Comparison of ENCODE assay signal across 10 cellular contexts in genomic region chr16:57480127-57480753, GRCh38. TPM values are rescaled to one million over a fixed set of nuclear protein-coding genes. Genes with fewer than 3 reads are reported as not detected.
A peak's percentile ranks its signal among the peaks of the same experiment; 100 is the strongest.
DNase-seq lines count a peak whose midpoint lies in the region; ATAC-seq, FAIRE-seq and TF ChIP-seq lines count a peak whose summit lies in the region.
"Had no signal": no experiment of that assay in that cellular context is flagged by ENCODE, and none has a peak within 500 bp of the region (broad histone marks: within the 10 kb centered on the region; RNA-seq: fewer than 3 reads in every experiment).

No MANE protein-coding gene starts in this region.

- H3K4me3 ChIP-seq in brain microvascular endothelial cell (ENCODE audit: low read depth, low read length) (no peak overlapping the region), spleen (peak overlapping the region in 3 of 8 donors; percentile 30 to 58 (median 39))
- H3K4me3 ChIP-seq: GM12878 had no signal

- WGBS in spleen, 5 donors: 61 to 91% (median 72%) methylated on average over 4 to 14 of the region's 14 CpGs

- peak; percentile 39 for DNase-seq in H4 (ENCODE audit: low spot score)
- DNase-seq in brain microvascular endothelial cell: peak; percentile 49
- DNase-seq in kidney glomerular epithelial cell (lab: John Stamatoyannopoulos, UW): peak; percentile 74
- peak; percentile 74 for DNase-seq in spleen
- DNase-seq in cerebellum (ENCODE audit: low spot score): no peak
- no peak for DNase-seq in frontal cortex (ENCODE audit: low spot score in 2 of 2)
- DNase-seq: stimulated activated naive CD4-positive, alpha-beta T cell treated with Interleukin-2 at 50 U/mL for 16 hours had no signal

- H3K4me1 ChIP-seq in spleen: peaks cover 18 to 68% (median 57%) of the 10 kb centered on the region in 6 donors

- H3K27me3 ChIP-seq in brain microvascular endothelial cell (replicated peaks) (no peaks in the 10 kb centered on the region), spleen (replicated peaks in 1 of 7) (peaks cover 0 to 20% (median 0%) of the 10 kb centered on the region in 7 donors)

- H3K9me3 ChIP-seq in spleen: no peaks in the 10 kb centered on the region

- H3K36me3 ChIP-seq in brain microvascular endothelial cell (replicated peaks): peaks cover under 1% of the 10 kb centered on the region
- H3K36me3 ChIP-seq in spleen: peaks cover 0 to under 1% (median 0%) of the 10 kb centered on the region in 6 donors

- TF ChIP-seq CTCF in brain microvascular endothelial cell (IDR thresholded peaks at IDR 0.05; ENCODE audit: low read depth, low read length, missing control alignments) (no peak), spleen (IDR thresholded peaks at IDR 0.05 in 8 of 11, conservative IDR thresholded peaks at IDR 0.05 in 3 of 11) (no peak)

- peak overlapping the region; percentile 16 for H3K27ac ChIP-seq in brain microvascular endothelial cell
- peak overlapping the region in 6 of 8 donors; percentile 26 to 61 (median 50) for H3K27ac ChIP-seq in spleen

- intact Hi-C loops in spleen (cut with DNase I; ENCODE audit: low total_unique reads): no loop called here

- in situ Hi-C loops in brain microvascular endothelial cell (cut with HindIII; ENCODE audit: low pct_ligation_motif_present, low sequenced_read_pairs): no loop called here

- ATAC-seq in GM21723 (IDR thresholded peaks at IDR 0.05; ENCODE audit: unreplicated experiment) (no peak), HG02884 (IDR thresholded peaks at IDR 0.05; ENCODE audit: unreplicated experiment) (no peak)
- ATAC-seq: GM12878 had no signal

- no peak for FAIRE-seq in frontal cortex (lab: Jason Lieb, UNC)
- FAIRE-seq: GM12878 had no signal

- TF ChIP-seq POLR2A in spleen (IDR thresholded peaks at IDR 0.05): no peak

RNA-seq across cellular contexts. Expression of gene DOK4, which starts 6.1 kb away (rescaled TPM):
- total RNA-seq in H4 (2014; rRNA removed; shearing (Covaris generic)): 15.5 and 25.4 TPM in 2 replicates
- total RNA-seq in spleen: 10 to 100 TPM in 6 of 7 donors, 1 to 10 TPM in 1; 7.3 to 19.8 (median 16.1) TPM
- polyA plus RNA-seq in spleen: 10 to 100 TPM in 1 of 3 donors, 1 to 10 TPM in 2; 4.1 to 10.0 (median 5.5) TPM
- 29.5 TPM for total RNA-seq in cerebellum
- total RNA-seq in frontal cortex: 71.7 TPM

RNA-seq across cellular contexts. Expression of gene POLR2C, which starts 17.8 kb away (rescaled TPM):
- 201 and 244 TPM in 2 replicates for total RNA-seq in H4 (2014; rRNA removed; shearing (Covaris generic))
- 10 to 100 TPM; 42.3 to 75.6 (median 52.7) TPM for total RNA-seq in spleen
- polyA plus RNA-seq in spleen: 10 to 100 TPM; 23.2 to 42.7 (median 35.0) TPM
- total RNA-seq in cerebellum: 52.8 TPM
- 70.9 TPM for total RNA-seq in frontal cortex

RNA-seq across cellular contexts. Expression of gene COQ9, which starts 33.0 kb away (rescaled TPM):
- 67.6 and 76.9 TPM in 2 replicates for total RNA-seq in H4 (2014; rRNA removed; shearing (Covaris generic))
- total RNA-seq in spleen (10 to 100 TPM; 25.8 to 39.9 (median 29.6) TPM), cerebellum (43.2 TPM), frontal cortex (26.1 TPM)
- 10 to 100 TPM; 32.2 to 34.9 (median 34.4) TPM for polyA plus RNA-seq in spleen

RNA-seq across cellular contexts. Expression of gene CIAPIN1, which starts 33.1 kb away (rescaled TPM):
- total RNA-seq in H4 (2014; rRNA removed; shearing (Covaris generic)): 88.4 and 96.4 TPM in 2 replicates
- total RNA-seq in spleen (10 to 100 TPM; 21.4 to 39.8 (median 31.3) TPM), cerebellum (47.6 TPM), frontal cortex (90.9 TPM)
- 10 to 100 TPM; 19.6 to 28.4 (median 22.1) TPM for polyA plus RNA-seq in spleen

RNA-seq across cellular contexts. Expression of gene CCDC102A, which starts 56.1 kb away (rescaled TPM):
- 5.8 and 10.2 TPM in 2 replicates for total RNA-seq in H4 (2014; rRNA removed; shearing (Covaris generic))
- total RNA-seq in spleen (10 to 100 TPM in 2 of 7 donors, 1 to 10 TPM in 5; 7.0 to 14.8 (median 7.9) TPM), cerebellum (1.9 TPM), frontal cortex (0.82 TPM)
- polyA plus RNA-seq in spleen: 1 to 10 TPM; 4.6 to 7.7 (median 4.8) TPM

Comparison
In these comparisons a context has a peak if more than half of its experiments do, and no peak if none do; other contexts are left out.
1. DNase-seq: peak in H4 (single experiment), brain microvascular endothelial cell (single experiment), kidney glomerular epithelial cell (single experiment) and spleen (single experiment); none in cerebellum (single experiment) and frontal cortex (0 of 2).